Comparison of ENCODE assay signal across 9 cellular contexts in genomic region chr9:133396952-133397351, GRCh38. TPM values are rescaled to one million over a fixed set of nuclear protein-coding genes. Genes with fewer than 3 reads are reported as not detected.
DNase-seq lines count a peak whose midpoint lies in the region; ATAC-seq and TF ChIP-seq lines count a peak whose summit lies in the region.
"Had no signal": no experiment of that assay in that cellular context is flagged by ENCODE, and none has a peak within 500 bp of the region (broad histone marks: within the 10 kb centered on the region; RNA-seq: fewer than 3 reads in every experiment).

No MANE protein-coding gene starts in this region.

- H3K27me3 ChIP-seq in H7 (ENCODE audit: control insufficient read depth, insufficient read depth, low read length) (no peaks in the 10 kb centered on the region), uterus (no peaks in the 10 kb centered on the region)

- H3K9me3 ChIP-seq in uterus = no peaks in the 10 kb centered on the region

- intact Hi-C loops in uterus (cut with DNase I; ENCODE audit: low total_unique reads) = no loop called here

- H3K4me3 ChIP-seq in H7 (ENCODE audit: insufficient read depth, low read depth, low read length) (no peak overlapping the region), uterus (no peak overlapping the region)

- H3K27ac ChIP-seq in uterus = no peak overlapping the region

- no peak for TF ChIP-seq POLR2A in uterus (IDR thresholded peaks at IDR 0.05)

- DNase-seq in AG20443 (ENCODE audit: low spot score) (peak; percentile 43), H7 (peak; percentile 91), UCSD-AML1 (lab: John Stamatoyannopoulos, UW; ENCODE audit: unreplicated experiment) (peak; percentile 23), islet precursor cell (peak; percentile 83), NCI-H2171 (lab: John Stamatoyannopoulos, UW) (no peak), anterior cingulate cortex (lab: John Stamatoyannopoulos, UW) (no peak), uterus (no peak)
- DNase-seq: Kasumi-1 had no signal

- no peaks in the 10 kb centered on the region for H3K4me1 ChIP-seq in uterus

- no peak for TF ChIP-seq CTCF in uterus (IDR thresholded peaks at IDR 0.05)

- ATAC-seq in GM18517 (IDR thresholded peaks at IDR 0.05; ENCODE audit: unreplicated experiment) = no peak

- H3K36me3 ChIP-seq in H7 (replicated peaks; ENCODE audit: control insufficient read depth, insufficient read depth, low read length) (no peaks in the 10 kb centered on the region), uterus (no peaks in the 10 kb centered on the region)

RNA-seq across cellular contexts. Expression of gene STKLD1, which starts 20.8 kb away (rescaled TPM):
- 0.17 and 0.41 TPM in 2 replicates for total RNA-seq in H7 (2014; rRNA removed; shearing (Covaris generic))
- total RNA-seq in uterus = 1 to 10 TPM in 2 of 4 donors, under 1 TPM in 1, not detected in 1; 0.88 to 1.7 (median 1.5) TPM

RNA-seq across cellular contexts. Expression of gene REXO4, which starts 20.9 kb away (rescaled TPM):
- 28.5 and 33.5 TPM in 2 replicates for total RNA-seq in H7 (2014; rRNA removed; shearing (Covaris generic))
- 10 to 100 TPM in 3 of 4 donors, 1 to 10 TPM in 1; 6.4 to 25.0 (median 20.2) TPM for total RNA-seq in uterus

RNA-seq across cellular contexts. Expression of gene SURF4, which starts 21.1 kb away (rescaled TPM):
- total RNA-seq in H7 (2014; rRNA removed; shearing (Covaris generic)) = 174 and 181 TPM in 2 replicates
- total RNA-seq in uterus = 100 to 1,000 TPM in 2 of 4 donors, 10 to 100 TPM in 2; 74.7 to 262 (median 108) TPM

RNA-seq across cellular contexts. Expression of gene ADAMTS13, which starts 25.2 kb away (rescaled TPM):
- 2.8 and 5.5 TPM in 2 replicates for total RNA-seq in H7 (2014; rRNA removed; shearing (Covaris generic))
- total RNA-seq in uterus = 1 to 10 TPM in 3 of 4 donors, not detected in 1; 1.8 to 4.9 (median 3.8) TPM

RNA-seq across cellular contexts. Expression of gene SURF2, which starts 40.6 kb away (rescaled TPM):
- 25.8 and 28.1 TPM in 2 replicates for total RNA-seq in H7 (2014; rRNA removed; shearing (Covaris generic))
- 10 to 100 TPM in 1 of 4 donors, 1 to 10 TPM in 1, under 1 TPM in 1, not detected in 1; 0.51 to 15.3 (median 5.9) TPM for total RNA-seq in uterus

Comparison
In these comparisons a context has a peak if more than half of its experiments do, and no peak if none do; other contexts are left out.
1. DNase-seq: peak in AG20443 (single experiment), H7 (single experiment), UCSD-AML1 (single experiment) and islet precursor cell (single experiment); none in NCI-H2171 (single experiment), anterior cingulate cortex (0 of 58) and uterus (0 of 2).